Comparison of ENCODE assay signal across 1 cellular context in genomic region chr2:237511421-237511820, GRCh38.
TF ChIP-seq lines count a peak whose summit lies in the region.

No MANE protein-coding gene starts in this region.

TF ChIP-seq in SK-N-SH treated with all-trans-retinoic acid at 6 μM for 48 hours, 23 proteins besides CTCF, POLR2A, EP300 and RAD21 (continued from another document):
- TF ChIP-seq POU6F1 (CRISPR knock-in tag; IDR thresholded peaks at IDR 0.05; ENCODE audit: borderline replicate concordance, low read depth) (no peak), ZNF70 (CRISPR knock-in tag; IDR thresholded peaks at IDR 0.05) (no peak), ZFP30 (CRISPR knock-in tag; IDR thresholded peaks at IDR 0.05) (no peak), PATZ1 (CRISPR knock-in tag; IDR thresholded peaks at IDR 0.05; ENCODE audit: borderline replicate concordance) (no peak), ESRRG (CRISPR knock-in tag; IDR thresholded peaks at IDR 0.05) (no peak), CSRNP3 (CRISPR knock-in tag; IDR thresholded peaks at IDR 0.05) (no peak), ZNF565 (CRISPR knock-in tag; conservative IDR thresholded peaks at IDR 0.05; ENCODE audit: low read depth) (no peak), PPARA (CRISPR knock-in tag; IDR thresholded peaks at IDR 0.05; ENCODE audit: borderline replicate concordance) (no peak), SNAI2 (CRISPR knock-in tag; IDR thresholded peaks at IDR 0.05) (no peak), TCF4 (CRISPR knock-in tag; IDR thresholded peaks at IDR 0.05; ENCODE audit: borderline replicate concordance) (no peak), ZNF8 (CRISPR knock-in tag; IDR thresholded peaks at IDR 0.05) (no peak), BACH2 (CRISPR knock-in tag; IDR thresholded peaks at IDR 0.05; ENCODE audit: borderline replicate concordance) (no peak), RARB (CRISPR knock-in tag; IDR thresholded peaks at IDR 0.05) (no peak), ZFP3 (CRISPR knock-in tag; IDR thresholded peaks at IDR 0.05) (no peak), OSR1 (CRISPR knock-in tag; IDR thresholded peaks at IDR 0.05) (no peak), CSDC2 (CRISPR knock-in tag; IDR thresholded peaks at IDR 0.05) (no peak), TSHZ2 (CRISPR knock-in tag; IDR thresholded peaks at IDR 0.05) (no peak), ISL1 (CRISPR knock-in tag; IDR thresholded peaks at IDR 0.05) (no peak)
TF ChIP-seq in SK-N-SH treated with all-trans-retinoic acid at 6 μM for 48 hours: peak in this region for 0.
